In genomic region chr12:78870539-78870938, GRCh38 we compare ENCODE assay signal across 17 cellular contexts. TPM values are rescaled to one million over a fixed set of nuclear protein-coding genes. Genes with fewer than 3 reads are reported as not detected.
DNase-seq lines count a peak whose midpoint lies in the region; ATAC-seq and TF ChIP-seq lines count a peak whose summit lies in the region.
"Had no signal": no experiment of that assay in that cellular context is flagged by ENCODE, and none has a peak within 500 bp of the region (broad histone marks: within the 10 kb centered on the region; RNA-seq: fewer than 3 reads in every experiment).

No MANE protein-coding gene starts in this region.

- H3K27me3 Mint-ChIP-seq in GM23338 (ENCODE audit: insufficient read depth, low read depth, poor library complexity) (no peaks in the 10 kb centered on the region), type B pancreatic cell (peaks cover 19% of the 10 kb centered on the region)
- H3K27me3 Mint-ChIP-seq in activated naive CD8-positive, alpha-beta T cell treated with anti-CD3 and anti-CD28 coated beads for 36 hours, result peaks cover 9% of the 10 kb centered on the region
- no peaks in the 10 kb centered on the region for H3K27me3 Mint-ChIP-seq in activated CD4-positive, alpha-beta memory T cell treated with anti-CD3 and anti-CD28 coated beads for 36 hours
- H3K27me3 Mint-ChIP-seq: B cell; CD8-positive, alpha-beta memory T cell had no signal

- CTCF ChIA-PET in activated CD4-positive, alpha-beta memory T cell treated with anti-CD3 and anti-CD28 coated beads for 36 hours (lab: Charles Lee), result interaction anchor here (0.6 kb wide), 1 partner anchor 477 kb away, joined by 3 read pairs; no protein-coding TSS in a partner anchor

- peak overlapping the region; percentile 27; the same call in 1 of the 2 replicates for H3K4me2 ChIP-seq in GM23338

- H3F3A ChIP-seq in GM23338 (replicated peaks; ENCODE audit: low read depth), result no peaks in the 10 kb centered on the region

- ATAC-seq in GM23338, result peak; percentile 49; the same call in 2 of the 3 replicates
- ATAC-seq: SK-N-SH treated with all-trans-retinoic acid at 6 μM for 48 hours had no signal

- H3K4me3 ChIP-seq in GM23338, result no peak overlapping the region

- H2AFZ ChIP-seq in GM23338, result no peak overlapping the region

- intact Hi-C loops in activated CD4-positive, alpha-beta memory T cell treated with anti-CD3 and anti-CD28 coated beads for 36 hours (cut with micrococcal nuclease), result no loop called here

- DNase-seq in NCI-H510A treated with DMSO at 0.1 percent for 48 hours (lab: John Stamatoyannopoulos, UW), result peak; percentile 35
- no peak for DNase-seq in NCI-H510A (lab: John Stamatoyannopoulos, UW)
- DNase-seq in GM23338 (ENCODE audit: low spot score), result peak; percentile 39
- DNase-seq in cerebellar cortex (ENCODE audit: low spot score), result peak; percentile 56
- no peak for DNase-seq in type B pancreatic cell (ENCODE audit: extremely low spot score, unreplicated experiment)
- DNase-seq in activated naive CD8-positive, alpha-beta T cell treated with anti-CD3 and anti-CD28 coated beads for 36 hours, result no peak
- no peak for DNase-seq in activated CD4-positive, alpha-beta memory T cell treated with anti-CD3 and anti-CD28 coated beads for 36 hours
- DNase-seq: CD8-positive, alpha-beta memory T cell; EL; KBM-7; NCI-H1436 treated with DMSO at 0.1 percent for 48 hours; NCI-H526; SHP77 had no signal

- H3K79me2 ChIP-seq in GM23338 (replicated peaks; ENCODE audit: insufficient read depth), result peaks cover 100% of the 10 kb centered on the region

- no peaks in the 10 kb centered on the region for H3K27me3 ChIP-seq in GM23338 (ENCODE audit: insufficient read depth)

- H4K20me1 ChIP-seq in GM23338 (replicated peaks; ENCODE audit: insufficient read depth), result peaks cover 24% of the 10 kb centered on the region

- no peak overlapping the region for H3K27ac ChIP-seq in GM23338 (ENCODE audit: low read depth)
- H3K27ac ChIP-seq: HL-60 had no signal

- POLR2A ChIA-PET in activated CD4-positive, alpha-beta memory T cell treated with anti-CD3 and anti-CD28 coated beads for 36 hours (lab: Charles Lee), result no interaction called here

- H3K36me3 Mint-ChIP-seq in GM23338 (ENCODE audit: low read depth), result no peaks in the 10 kb centered on the region
- no peaks in the 10 kb centered on the region for H3K36me3 Mint-ChIP-seq in type B pancreatic cell
- no peaks in the 10 kb centered on the region for H3K36me3 Mint-ChIP-seq in activated naive CD8-positive, alpha-beta T cell treated with anti-CD3 and anti-CD28 coated beads for 36 hours
- H3K36me3 Mint-ChIP-seq in activated CD4-positive, alpha-beta memory T cell treated with anti-CD3 and anti-CD28 coated beads for 36 hours, result no peaks in the 10 kb centered on the region
- H3K36me3 Mint-ChIP-seq: CD8-positive, alpha-beta memory T cell had no signal

- peak overlapping the region; percentile 46; the same call in 1 of the 2 replicates for H3K27ac Mint-ChIP-seq in GM23338
- peak overlapping the region; percentile 61 for H3K27ac Mint-ChIP-seq in type B pancreatic cell
- H3K27ac Mint-ChIP-seq in activated naive CD8-positive, alpha-beta T cell treated with anti-CD3 and anti-CD28 coated beads for 36 hours, result no peak overlapping the region
- H3K27ac Mint-ChIP-seq in activated CD4-positive, alpha-beta memory T cell treated with anti-CD3 and anti-CD28 coated beads for 36 hours, result no peak overlapping the region
- H3K27ac Mint-ChIP-seq: B cell; CD8-positive, alpha-beta memory T cell had no signal

- H3K36me3 ChIP-seq in GM23338 (ENCODE audit: insufficient read depth), result no peaks in the 10 kb centered on the region

- peaks cover 63% of the 10 kb centered on the region for H3K4me1 Mint-ChIP-seq in GM23338
- H3K4me1 Mint-ChIP-seq in type B pancreatic cell (ENCODE audit: unreplicated experiment), result no peaks in the 10 kb centered on the region
- H3K4me1 Mint-ChIP-seq in activated naive CD8-positive, alpha-beta T cell treated with anti-CD3 and anti-CD28 coated beads for 36 hours, result no peaks in the 10 kb centered on the region
- H3K4me1 Mint-ChIP-seq in activated CD4-positive, alpha-beta memory T cell treated with anti-CD3 and anti-CD28 coated beads for 36 hours (ENCODE audit: low read depth), result no peaks in the 10 kb centered on the region
- H3K4me1 Mint-ChIP-seq: CD8-positive, alpha-beta memory T cell had no signal

- no peak for TF ChIP-seq CTCF in GM23338 (conservative IDR thresholded peaks at IDR 0.05; ENCODE audit: low read depth in 2 of 2)
- no peak for TF ChIP-seq CTCF in type B pancreatic cell (conservative IDR thresholded peaks at IDR 0.05)

- H3K4me3 Mint-ChIP-seq in GM23338 (no peak overlapping the region), type B pancreatic cell (no peak overlapping the region)
- no peak overlapping the region for H3K4me3 Mint-ChIP-seq in activated naive CD8-positive, alpha-beta T cell treated with anti-CD3 and anti-CD28 coated beads for 36 hours
- no peak overlapping the region for H3K4me3 Mint-ChIP-seq in activated CD4-positive, alpha-beta memory T cell treated with anti-CD3 and anti-CD28 coated beads for 36 hours
- H3K4me3 Mint-ChIP-seq: B cell; CD8-positive, alpha-beta memory T cell had no signal

- H3K4me1 ChIP-seq in GM23338 (ENCODE audit: insufficient read depth), result peaks cover 66% of the 10 kb centered on the region

- H3K9me2 ChIP-seq in GM23338 (ENCODE audit: insufficient read depth), result no peaks in the 10 kb centered on the region

- H3K9me3 Mint-ChIP-seq in GM23338, result no peaks in the 10 kb centered on the region
- H3K9me3 Mint-ChIP-seq in type B pancreatic cell, result no peaks in the 10 kb centered on the region
- no peaks in the 10 kb centered on the region for H3K9me3 Mint-ChIP-seq in activated naive CD8-positive, alpha-beta T cell treated with anti-CD3 and anti-CD28 coated beads for 36 hours
- H3K9me3 Mint-ChIP-seq in activated CD4-positive, alpha-beta memory T cell treated with anti-CD3 and anti-CD28 coated beads for 36 hours, result peaks cover 2% of the 10 kb centered on the region

TF ChIP-seq in GM23338, 12 proteins besides CTCF, POLR2A, EP300 and RAD21 (continues in another document):
- TF ChIP-seq POLR2AphosphoS5 (IDR thresholded peaks at IDR 0.05; ENCODE audit: low read depth) (no peak), CREB1 (CRISPR knock-in tag; IDR thresholded peaks at IDR 0.05; ENCODE audit: low read depth) (no peak), EZH2 (IDR thresholded peaks at IDR 0.05; ENCODE audit: low read depth, unreplicated experiment) (no peak), NANOG (IDR thresholded peaks at IDR 0.05; ENCODE audit: borderline replicate concordance) (no peak), ZNF114 (CRISPR knock-in tag; IDR thresholded peaks at IDR 0.05) (no peak), ETS1 (IDR thresholded peaks at IDR 0.05) (no peak), ZNF331 (CRISPR knock-in tag; IDR thresholded peaks at IDR 0.05; ENCODE audit: low read depth) (no peak), JUNB (IDR thresholded peaks at IDR 0.05; ENCODE audit: unreplicated experiment) (no peak), REST (IDR thresholded peaks at IDR 0.05; ENCODE audit: unreplicated experiment) (no peak), STAT1 (IDR thresholded peaks at IDR 0.05; ENCODE audit: unreplicated experiment) (no peak)

RNA-seq across cellular contexts. Expression of gene SYT1, which starts 6.0 kb away (rescaled TPM):
- total RNA-seq in GM23338 (2014; rRNA removed; shearing (Covaris generic)), result 37.9 and 48.7 TPM in 2 replicates
- 47.6 and 51.7 TPM in 2 replicates for polyA plus RNA-seq in GM23338 (2016; fragmentation: Nextera tagmentation; extraction: Ambion mirVana)
- total RNA-seq in type B pancreatic cell (ENCODE audit: low replicate concordance), result 6.0 and 35.5 TPM in 2 replicates
- not detected for total RNA-seq in activated naive CD8-positive, alpha-beta T cell treated with anti-CD3 and anti-CD28 coated beads for 36 hours
- not detected for total RNA-seq in activated CD4-positive, alpha-beta memory T cell treated with anti-CD3 and anti-CD28 coated beads for 36 hours
- total RNA-seq: CD8-positive, alpha-beta memory T cell; T-helper 1 cell treated with Interleukin-12 subunit alpha and Interleukin-12 subunit beta and Interleukin-4 antibody, amounts not matched to agents 30 ng/mL and 1 ng/mL, for 36 hours had no signal
- polyA plus RNA-seq: CD8-positive, alpha-beta memory T cell had no signal

Comparison
In these comparisons a context has a peak if more than half of its experiments do, and no peak if none do; other contexts are left out.
1. DNase-seq: peak in NCI-H510A treated with DMSO at 0.1 percent for 48 hours (single experiment), GM23338 (single experiment) and cerebellar cortex (single experiment); none in NCI-H510A (single experiment), type B pancreatic cell (single experiment), activated naive CD8-positive, alpha-beta T cell treated with anti-CD3 and anti-CD28 coated beads for 36 hours (single experiment) and activated CD4-positive, alpha-beta memory T cell treated with anti-CD3 and anti-CD28 coated beads for 36 hours (single experiment).
2. H3K27ac Mint-ChIP-seq: peak in GM23338 (single experiment) and type B pancreatic cell (single experiment); none in activated naive CD8-positive, alpha-beta T cell treated with anti-CD3 and anti-CD28 coated beads for 36 hours (single experiment) and activated CD4-positive, alpha-beta memory T cell treated with anti-CD3 and anti-CD28 coated beads for 36 hours (single experiment).